Comparison of ENCODE assay signal across 8 cellular contexts in the genomic region with DNA sequence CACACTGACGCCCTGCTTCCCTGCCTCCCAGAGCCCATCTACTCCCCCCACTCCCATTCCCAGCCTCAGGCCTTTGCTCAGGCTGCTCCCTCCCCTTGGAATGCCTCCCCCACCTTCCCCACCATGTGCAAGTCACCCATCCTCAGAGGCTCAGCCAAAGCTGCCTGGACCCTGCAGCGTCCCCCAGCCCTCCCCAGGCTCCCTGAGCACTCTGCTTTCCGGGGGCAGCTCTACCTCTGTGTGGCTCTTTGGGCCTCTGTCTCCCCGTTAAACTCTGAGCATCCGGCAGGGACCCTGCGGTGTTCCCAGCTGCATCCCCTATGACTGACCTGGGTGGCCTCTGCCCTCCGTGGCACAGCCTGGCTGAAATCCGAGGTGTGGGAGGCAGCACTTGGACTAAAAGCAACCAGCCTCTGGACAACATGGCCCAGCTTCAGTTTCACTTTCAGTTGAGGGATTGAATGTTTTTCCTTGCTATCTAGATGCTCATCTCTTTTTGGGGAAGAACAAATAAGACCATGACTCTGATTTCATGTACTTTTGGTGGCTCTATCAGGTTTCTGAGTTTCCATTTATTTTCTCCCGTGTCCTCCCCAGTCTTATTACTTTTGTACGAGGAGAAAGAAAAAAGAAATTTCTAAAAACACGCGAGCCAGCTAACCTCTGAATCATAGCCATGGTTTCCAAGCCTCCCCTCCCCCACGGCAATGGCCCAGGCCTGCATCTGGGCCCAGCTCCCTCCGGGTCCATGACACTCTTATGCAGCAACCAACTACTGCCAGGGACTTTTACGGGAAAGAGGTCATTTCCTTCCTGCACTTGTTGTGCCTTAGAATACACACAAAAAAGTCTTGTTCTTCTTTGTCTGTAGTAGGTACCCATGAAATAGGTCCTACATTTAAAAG. TPM values are rescaled to one million over a fixed set of nuclear protein-coding genes. Genes with fewer than 3 reads are reported as not detected.
DNase-seq lines count a peak whose midpoint lies in the region; ATAC-seq and TF ChIP-seq lines count a peak whose summit lies in the region.

No MANE protein-coding gene starts in this region.

- peak overlapping the region; percentile 43 for H3K4me3 ChIP-seq in AG09309 (ENCODE audit: control insufficient read depth, low read depth, low read length)

- H3K27ac Mint-ChIP-seq in activated CD4-positive, alpha-beta T cell treated with anti-CD3 and anti-CD28 coated beads, Interleukin-2, amount 10 ng/mL, durations not matched to agents 24 days and 14 days = peak overlapping the region; percentile 99

- H3K36me3 Mint-ChIP-seq in activated CD4-positive, alpha-beta T cell treated with anti-CD3 and anti-CD28 coated beads, Interleukin-2, amount 10 ng/mL, durations not matched to agents 24 days and 14 days (ENCODE audit: low read depth) = peaks cover 40% of the 10 kb centered on the region

- no peaks in the 10 kb centered on the region for H3K9me3 Mint-ChIP-seq in activated CD4-positive, alpha-beta T cell treated with anti-CD3 and anti-CD28 coated beads, Interleukin-2, amount 10 ng/mL, durations not matched to agents 24 days and 14 days

- intact Hi-C loops in activated CD4-positive, alpha-beta T cell treated with anti-CD3 and anti-CD28 coated beads, Interleukin-2, amount 10 ng/mL, durations not matched to agents 24 days and 14 days (cut with micrococcal nuclease) = loop anchor here (2.0 to 10.0 kb wide), 3 partner anchors 24 to 512 kb away; a partner anchor contains a TSS

- TF ChIP-seq CTCF in AG09309 (IDR thresholded peaks at IDR 0.05; ENCODE audit: control insufficient read depth, insufficient read depth, low read depth, low read length, missing control alignments) = no peak

- peak; percentile 75 for ATAC-seq in left lobe of liver

- no peaks in the 10 kb centered on the region for H3K27me3 Mint-ChIP-seq in activated CD4-positive, alpha-beta T cell treated with anti-CD3 and anti-CD28 coated beads, Interleukin-2, amount 10 ng/mL, durations not matched to agents 24 days and 14 days

- peaks cover 81% of the 10 kb centered on the region for H3K4me1 Mint-ChIP-seq in activated CD4-positive, alpha-beta T cell treated with anti-CD3 and anti-CD28 coated beads, Interleukin-2, amount 10 ng/mL, durations not matched to agents 24 days and 14 days

- peak overlapping the region; percentile 91 for H3K27ac ChIP-seq in cingulate gyrus (ENCODE audit: low read depth, low read length)

- peak overlapping the region; percentile 94 for H3K4me3 Mint-ChIP-seq in activated CD4-positive, alpha-beta T cell treated with anti-CD3 and anti-CD28 coated beads, Interleukin-2, amount 10 ng/mL, durations not matched to agents 24 days and 14 days

- DNase-seq in AG09309 (ENCODE audit: low read depth) (peak; percentile 43), KG1 (lab: John Stamatoyannopoulos, UW) (peak; percentile 61), left lobe of liver (ENCODE audit: low spot score) (peak; percentile 89), SHP77 treated with DMSO at 0.1 percent for 48 hours (lab: John Stamatoyannopoulos, UW) (no peak), NCI-H1105 treated with DMSO at 0.1 percent for 48 hours (lab: John Stamatoyannopoulos, UW) (no peak)
- peak; percentile 86 for DNase-seq in activated CD4-positive, alpha-beta T cell treated with anti-CD3 and anti-CD28 coated beads, Interleukin-2, amount 10 ng/mL, durations not matched to agents 24 days and 14 days
- peak; percentile 78 for DNase-seq in stimulated activated CD4-positive, alpha-beta T cell treated with anti-CD3 and anti-CD28 coated beads, Interleukin-1b, Interleukin-23, amount 100 ng/mL, for 48 hours

RNA-seq across cellular contexts. Expression of a gene that starts 3.8 kb away (rescaled TPM):
- 42.2 and 44.8 TPM in 2 replicates for total RNA-seq in activated CD4-positive, alpha-beta T cell treated with anti-CD3 and anti-CD28 coated beads, Interleukin-2, amount 10 ng/mL, durations not matched to agents 24 days and 14 days
- 26.9 TPM for total RNA-seq in left lobe of liver

RNA-seq across cellular contexts. Expression of a gene that starts 44.8 kb away (rescaled TPM):
- total RNA-seq in activated CD4-positive, alpha-beta T cell treated with anti-CD3 and anti-CD28 coated beads, Interleukin-2, amount 10 ng/mL, durations not matched to agents 24 days and 14 days = 0.17 TPM in 1 of 2 replicates, not detected in the other
- total RNA-seq in left lobe of liver = 0.60 TPM

Comparison
In these comparisons a context has a peak if more than half of its experiments do, and no peak if none do; other contexts are left out.
1. DNase-seq: peak in AG09309 (single experiment), KG1 (single experiment), activated CD4-positive, alpha-beta T cell treated with anti-CD3 and anti-CD28 coated beads, Interleukin-2, amount 10 ng/mL, durations not matched to agents 24 days and 14 days (single experiment), left lobe of liver (single experiment) and stimulated activated CD4-positive, alpha-beta T cell treated with anti-CD3 and anti-CD28 coated beads, Interleukin-1b, Interleukin-23, amount 100 ng/mL, for 48 hours (single experiment); none in SHP77 treated with DMSO at 0.1 percent for 48 hours (single experiment) and NCI-H1105 treated with DMSO at 0.1 percent for 48 hours (single experiment).